ENCODE assay signal across 1 cellular context in the genomic region with DNA sequence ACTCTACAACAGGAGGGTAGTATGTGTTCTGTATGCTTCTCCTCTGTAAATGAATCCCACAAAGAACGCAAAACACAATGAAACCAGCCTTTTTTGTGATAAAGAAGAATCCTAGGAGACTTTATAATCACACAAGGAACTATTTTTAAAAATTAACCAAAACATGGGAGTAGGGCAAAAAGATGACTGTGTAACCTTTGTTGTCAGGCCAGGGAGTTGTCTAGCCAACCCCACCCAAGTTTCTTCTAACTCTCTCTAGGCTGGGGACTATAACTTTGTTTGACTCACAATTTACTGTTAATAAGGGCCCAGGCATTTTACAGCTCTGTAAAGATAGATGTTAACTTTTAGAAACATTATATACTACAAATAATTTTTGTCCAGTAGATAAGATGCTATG.
TF ChIP-seq lines count a peak whose summit lies in the region.

No MANE protein-coding gene starts in this region.

TF ChIP-seq in H1, 55 proteins besides CTCF, POLR2A, EP300 and RAD21:
- no peak for TF ChIP-seq SIRT6 (IDR thresholded peaks at IDR 0.05; ENCODE audit: low read length)
- no peak for TF ChIP-seq MAFK (IDR thresholded peaks at IDR 0.05; ENCODE audit: low read depth, low read length)
